In genomic region chr10:102763037-102763607, GRCh38 we compare ENCODE assay signal across 19 cellular contexts. TPM values are rescaled to one million over a fixed set of nuclear protein-coding genes. Genes with fewer than 3 reads are reported as not detected.
DNase-seq lines count a peak whose midpoint lies in the region; ATAC-seq and TF ChIP-seq lines count a peak whose summit lies in the region.
"Had no signal": no experiment of that assay in that cellular context is flagged by ENCODE, and none has a peak within 500 bp of the region (broad histone marks: within the 10 kb centered on the region; RNA-seq: fewer than 3 reads in every experiment).

No MANE protein-coding gene starts in this region.

- H3K4me1 ChIP-seq in right lobe of liver (peaks cover 0 to 37% (median 13%) of the 10 kb centered on the region in 4 donors), upper lobe of right lung (peaks cover 58% of the 10 kb centered on the region), neuronal stem cell (ENCODE audit: control insufficient read depth in 2 of 2, insufficient read depth in 1 of 2, low read depth in 1 of 2, low read length in 2 of 2) (peaks cover 1 to 4% of the 10 kb centered on the region in 2 donors)

- peaks cover 30% of the 10 kb centered on the region for H3K4me1 Mint-ChIP-seq in activated CD4-positive, alpha-beta T cell treated with anti-CD3 and anti-CD28 coated beads, Interleukin-2, amount 10 ng/mL, durations not matched to agents 7 days and 5 days
- H3K4me1 Mint-ChIP-seq in effector memory CD8-positive, alpha-beta T cell (ENCODE audit: low read depth in 2 of 2), result peaks cover 30 to 43% of the 10 kb centered on the region in 2 donors
- peaks cover 29% of the 10 kb centered on the region for H3K4me1 Mint-ChIP-seq in activated T-helper 1 cell treated with anti-CD3 and anti-CD28 coated beads, Interleukin-12 subunit alpha, Interleukin-12 subunit beta, Interleukin-2, Interleukin-4 antibody, amounts not matched to agents 30 ng/mL and 10 ng/mL and 1 ng/mL, durations not matched to agents 14 hours and 24 hours and 36 hours (ENCODE audit: low read depth)

- H3K4me3 ChIP-seq in right lobe of liver (no peak overlapping the region), upper lobe of right lung (no peak overlapping the region), neuronal stem cell (ENCODE audit: low read length in 2 of 2) (no peak overlapping the region)

- intact Hi-C loops in right lobe of liver (cut with DNase I) (no loop called here), upper lobe of right lung (cut with DNase I) (no loop called here)
- intact Hi-C loops in activated T-helper 1 cell treated with anti-CD3 and anti-CD28 coated beads, Interleukin-12 subunit alpha, Interleukin-12 subunit beta, Interleukin-2, Interleukin-4 antibody, amounts not matched to agents 30 ng/mL and 10 ng/mL and 1 ng/mL, durations not matched to agents 14 hours and 24 hours and 36 hours (cut with micrococcal nuclease), result no loop called here

- 80% methylated on average over 7 of the region's 7 CpGs for WGBS in right lobe of liver (ENCODE audit: insufficient coverage, low coverage, low lambda C conversion rate, missing lambda C conversion rate)
- WGBS in neuronal stem cell (ENCODE audit: extremely low coverage in 2 of 2, insufficient read length in 2 of 2, insufficient replicate concordance in 1 of 2), 2 donors, result no CpG with 5 or more reads among the region's 7 CpGs

- no peak overlapping the region for H2BK5ac ChIP-seq in neuronal stem cell (ENCODE audit: low read length)

- DNase-seq in activated CD4-positive, alpha-beta T cell treated with anti-CD3 and anti-CD28 coated beads, Interleukin-2, amount 10 ng/mL, durations not matched to agents 7 days and 5 days, result no peak
- no peak for DNase-seq in activated CD4-positive, alpha-beta T cell treated with anti-CD3 and anti-CD28 coated beads, Interleukin-2, amount 50 U/mL, for 1 hour
- DNase-seq in effector memory CD8-positive, alpha-beta T cell, result no peak
- DNase-seq in right lobe of liver (no peak), upper lobe of right lung (no peak), mesenteric fat pad (ENCODE audit: low spot score) (no peak), neuronal stem cell (ENCODE audit: low spot score) (no peak)
- no peak for DNase-seq in activated T-helper 1 cell treated with anti-CD3 and anti-CD28 coated beads, Interleukin-12 subunit alpha, Interleukin-12 subunit beta, Interleukin-2, Interleukin-4 antibody, amounts not matched to agents 30 ng/mL and 10 ng/mL and 1 ng/mL, durations not matched to agents 14 hours and 24 hours and 36 hours (ENCODE audit: low spot score)
- DNase-seq: 8988T; amniotic stem cell; H7; left colon; MM.1S; NCI-H1694 treated with DMSO at 0.1 percent for 48 hours; NCI-H446; posterior cingulate gyrus; SHP77; stimulated activated CD4-positive, alpha-beta T cell treated with anti-CD3 and anti-CD28 coated beads, Interleukin-4, amount 100 ng/mL, for 4 hours had no signal

- H3K4me2 ChIP-seq in neuronal stem cell (ENCODE audit: insufficient read depth, low read length, poor library complexity, severe bottlenecking), result no peak overlapping the region

- H2AK5ac ChIP-seq in neuronal stem cell (ENCODE audit: low read depth, low read length), result no peak overlapping the region

- H3K23ac ChIP-seq in neuronal stem cell (ENCODE audit: low read depth, low read length, poor library complexity), result no peak overlapping the region

- no peak overlapping the region for H2AFZ ChIP-seq in neuronal stem cell (ENCODE audit: low read length)

- no peaks in the 10 kb centered on the region for H3K27me3 Mint-ChIP-seq in activated CD4-positive, alpha-beta T cell treated with anti-CD3 and anti-CD28 coated beads, Interleukin-2, amount 10 ng/mL, durations not matched to agents 7 days and 5 days
- no peaks in the 10 kb centered on the region for H3K27me3 Mint-ChIP-seq in effector memory CD8-positive, alpha-beta T cell
- H3K27me3 Mint-ChIP-seq in activated T-helper 1 cell treated with anti-CD3 and anti-CD28 coated beads, Interleukin-12 subunit alpha, Interleukin-12 subunit beta, Interleukin-2, Interleukin-4 antibody, amounts not matched to agents 30 ng/mL and 10 ng/mL and 1 ng/mL, durations not matched to agents 14 hours and 24 hours and 36 hours (ENCODE audit: insufficient read depth), result no peaks in the 10 kb centered on the region

- H3K9me3 ChIP-seq in right lobe of liver (no peaks in the 10 kb centered on the region), upper lobe of right lung (no peaks in the 10 kb centered on the region), neuronal stem cell (replicated peaks in 1 of 2; ENCODE audit: control insufficient read depth in 2 of 2, insufficient read depth in 1 of 2, low read depth in 1 of 2, low read length in 2 of 2) (no peaks in the 10 kb centered on the region)

- TF ChIP-seq POLR2A in right lobe of liver (IDR thresholded peaks at IDR 0.05), result no peak

- POLR2A ChIA-PET in activated CD4-positive, alpha-beta T cell treated with anti-CD3 and anti-CD28 coated beads, Interleukin-2, amount 10 ng/mL, durations not matched to agents 7 days and 5 days (lab: Charles Lee), result no interaction called here

- no peaks in the 10 kb centered on the region for H3K79me1 ChIP-seq in neuronal stem cell (ENCODE audit: low read depth, low read length)

- H3K36me3 ChIP-seq in right lobe of liver (no peaks in the 10 kb centered on the region), upper lobe of right lung (no peaks in the 10 kb centered on the region), neuronal stem cell (replicated peaks in 1 of 2; ENCODE audit: control insufficient read depth in 2 of 2, insufficient read depth in 2 of 2, low read length in 2 of 2) (no peaks in the 10 kb centered on the region)

- no peak overlapping the region for H4K8ac ChIP-seq in neuronal stem cell (ENCODE audit: low read depth, low read length)

- H3K4ac ChIP-seq in neuronal stem cell (ENCODE audit: low read length), result no peak overlapping the region

- peak overlapping the region; percentile 25 for H3K27ac Mint-ChIP-seq in activated CD4-positive, alpha-beta T cell treated with anti-CD3 and anti-CD28 coated beads, Interleukin-2, amount 10 ng/mL, durations not matched to agents 7 days and 5 days
- H3K27ac Mint-ChIP-seq in effector memory CD8-positive, alpha-beta T cell, result peak overlapping the region; percentile 8 to 39
- no peak overlapping the region for H3K27ac Mint-ChIP-seq in activated T-helper 1 cell treated with anti-CD3 and anti-CD28 coated beads, Interleukin-12 subunit alpha, Interleukin-12 subunit beta, Interleukin-2, Interleukin-4 antibody, amounts not matched to agents 30 ng/mL and 10 ng/mL and 1 ng/mL, durations not matched to agents 14 hours and 24 hours and 36 hours

- H3K9ac ChIP-seq in neuronal stem cell (ENCODE audit: low read depth, low read length, poor library complexity), result no peak overlapping the region

- H4K91ac ChIP-seq in neuronal stem cell (ENCODE audit: low read depth, low read length, poor library complexity), result no peak overlapping the region

- no peak overlapping the region for H3K14ac ChIP-seq in neuronal stem cell (ENCODE audit: low read length)

- H3K27ac ChIP-seq in right lobe of liver (peak overlapping the region in 2 of 3 donors; percentile 0 to 41), upper lobe of right lung (peak overlapping the region; percentile 47), neuronal stem cell (replicated peaks; ENCODE audit: low read length) (no peak overlapping the region)

- H2BK120ac ChIP-seq in neuronal stem cell (ENCODE audit: low read depth, low read length), result no peak overlapping the region

- peaks cover 38% of the 10 kb centered on the region for H3K36me3 Mint-ChIP-seq in activated CD4-positive, alpha-beta T cell treated with anti-CD3 and anti-CD28 coated beads, Interleukin-2, amount 10 ng/mL, durations not matched to agents 7 days and 5 days (ENCODE audit: low read depth)
- peaks cover 24% of the 10 kb centered on the region for H3K36me3 Mint-ChIP-seq in effector memory CD8-positive, alpha-beta T cell (ENCODE audit: insufficient read depth)
- peaks cover 25% of the 10 kb centered on the region for H3K36me3 Mint-ChIP-seq in activated T-helper 1 cell treated with anti-CD3 and anti-CD28 coated beads, Interleukin-12 subunit alpha, Interleukin-12 subunit beta, Interleukin-2, Interleukin-4 antibody, amounts not matched to agents 30 ng/mL and 10 ng/mL and 1 ng/mL, durations not matched to agents 14 hours and 24 hours and 36 hours (ENCODE audit: low read depth)

- H3K4me3 Mint-ChIP-seq in activated CD4-positive, alpha-beta T cell treated with anti-CD3 and anti-CD28 coated beads, Interleukin-2, amount 10 ng/mL, durations not matched to agents 7 days and 5 days, result no peak overlapping the region
- H3K4me3 Mint-ChIP-seq in effector memory CD8-positive, alpha-beta T cell, result no peak overlapping the region
- no peak overlapping the region for H3K4me3 Mint-ChIP-seq in activated T-helper 1 cell treated with anti-CD3 and anti-CD28 coated beads, Interleukin-12 subunit alpha, Interleukin-12 subunit beta, Interleukin-2, Interleukin-4 antibody, amounts not matched to agents 30 ng/mL and 10 ng/mL and 1 ng/mL, durations not matched to agents 14 hours and 24 hours and 36 hours

- no peak overlapping the region for H2BK12ac ChIP-seq in neuronal stem cell (ENCODE audit: low read length)

- H3K18ac ChIP-seq in neuronal stem cell (ENCODE audit: low read length), result no peak overlapping the region

- no peaks in the 10 kb centered on the region for H3K9me3 Mint-ChIP-seq in activated CD4-positive, alpha-beta T cell treated with anti-CD3 and anti-CD28 coated beads, Interleukin-2, amount 10 ng/mL, durations not matched to agents 7 days and 5 days
- H3K9me3 Mint-ChIP-seq in effector memory CD8-positive, alpha-beta T cell, result no peaks in the 10 kb centered on the region
- H3K9me3 Mint-ChIP-seq in activated T-helper 1 cell treated with anti-CD3 and anti-CD28 coated beads, Interleukin-12 subunit alpha, Interleukin-12 subunit beta, Interleukin-2, Interleukin-4 antibody, amounts not matched to agents 30 ng/mL and 10 ng/mL and 1 ng/mL, durations not matched to agents 14 hours and 24 hours and 36 hours, result no peaks in the 10 kb centered on the region

- ATAC-seq in effector memory CD8-positive, alpha-beta T cell (replicated peaks), result no peak
- ATAC-seq in right lobe of liver, result peak in 3 of 4 donors; percentile 6 to 42 (median 13)
- no peak for ATAC-seq in upper lobe of right lung
- ATAC-seq: activated CD4-positive, CD25-positive, alpha-beta regulatory T cell treated with anti-CD3 and anti-CD28 coated beads, Interleukin-2, amount 50 U/mL, for 24 hours; left colon had no signal

- no peak overlapping the region for H2BK15ac ChIP-seq in neuronal stem cell (ENCODE audit: low read length)

- TF ChIP-seq CTCF in right lobe of liver (IDR thresholded peaks at IDR 0.05) (no peak), upper lobe of right lung (IDR thresholded peaks at IDR 0.05) (no peak)

- no peaks in the 10 kb centered on the region for H3K27me3 ChIP-seq in right lobe of liver
- no peaks in the 10 kb centered on the region for H3K27me3 ChIP-seq in upper lobe of right lung
- H3K27me3 ChIP-seq in neuronal stem cell (ENCODE audit: control insufficient read depth in 3 of 3, insufficient read depth in 3 of 3, low read depth in 1 of 3, low read length in 3 of 3), result no peaks in the 10 kb centered on the region

- CTCF ChIA-PET in activated CD4-positive, alpha-beta T cell treated with anti-CD3 and anti-CD28 coated beads, Interleukin-2, amount 10 ng/mL, durations not matched to agents 7 days and 5 days (lab: Charles Lee), result interaction anchor here (0.6 to 1.7 kb wide), 5 partner anchors 11 to 647 kb away, joined by 3 read pairs; no protein-coding TSS in a partner anchor

RNA-seq across cellular contexts. Expression of gene WBP1L, which starts 19.4 kb away (rescaled TPM):
- 10 to 100 TPM; 30.2 to 31.4 TPM for total RNA-seq in activated CD4-positive, alpha-beta T cell treated with anti-CD3 and anti-CD28 coated beads, Interleukin-2, amount 10 ng/mL, durations not matched to agents 7 days and 5 days
- 10 to 100 TPM; 24.1 to 58.4 (median 32.8) TPM for total RNA-seq in right lobe of liver
- 49.0 TPM for total RNA-seq in upper lobe of right lung
- total RNA-seq in mesenteric fat pad, result 98.0 TPM
- polyA plus RNA-seq in neuronal stem cell (2013, experiment 1 of 2), result 20.1 TPM
- 20.2 TPM for polyA plus RNA-seq in neuronal stem cell (2013, experiment 2 of 2)
- 19.4 and 20.0 TPM in 2 replicates for total RNA-seq in activated T-helper 1 cell treated with anti-CD3 and anti-CD28 coated beads, Interleukin-12 subunit alpha, Interleukin-12 subunit beta, Interleukin-2, Interleukin-4 antibody, amounts not matched to agents 30 ng/mL and 10 ng/mL and 1 ng/mL, durations not matched to agents 14 hours and 24 hours and 36 hours

RNA-seq across cellular contexts. Expression of gene SFXN2, which starts 48.7 kb away (rescaled TPM):
- 10 to 100 TPM; 20.7 to 23.6 TPM for total RNA-seq in activated CD4-positive, alpha-beta T cell treated with anti-CD3 and anti-CD28 coated beads, Interleukin-2, amount 10 ng/mL, durations not matched to agents 7 days and 5 days
- 10 to 100 TPM in 4 of 6 experiments, 1 to 10 TPM in 2; 7.1 to 29.7 (median 16.5) TPM for total RNA-seq in right lobe of liver
- 12.0 TPM for total RNA-seq in upper lobe of right lung
- 7.2 TPM for total RNA-seq in mesenteric fat pad
- polyA plus RNA-seq in neuronal stem cell (2013, experiment 1 of 2), result 3.9 TPM
- 4.0 TPM for polyA plus RNA-seq in neuronal stem cell (2013, experiment 2 of 2)
- 39.5 and 44.0 TPM in 2 replicates for total RNA-seq in activated T-helper 1 cell treated with anti-CD3 and anti-CD28 coated beads, Interleukin-12 subunit alpha, Interleukin-12 subunit beta, Interleukin-2, Interleukin-4 antibody, amounts not matched to agents 30 ng/mL and 10 ng/mL and 1 ng/mL, durations not matched to agents 14 hours and 24 hours and 36 hours

RNA-seq across cellular contexts. Expression of gene ARL3, which starts 48.9 kb away (rescaled TPM):
- total RNA-seq in activated CD4-positive, alpha-beta T cell treated with anti-CD3 and anti-CD28 coated beads, Interleukin-2, amount 10 ng/mL, durations not matched to agents 7 days and 5 days, result 1 to 10 TPM; 4.4 to 5.0 TPM
- total RNA-seq in right lobe of liver (1 to 10 TPM; 1.1 to 3.3 (median 2.3) TPM), upper lobe of right lung (7.5 TPM), mesenteric fat pad (5.7 TPM)
- polyA plus RNA-seq in neuronal stem cell (2013, experiment 1 of 2), result 51.4 TPM
- 52.4 TPM for polyA plus RNA-seq in neuronal stem cell (2013, experiment 2 of 2)
- 6.6 and 6.8 TPM in 2 replicates for total RNA-seq in activated T-helper 1 cell treated with anti-CD3 and anti-CD28 coated beads, Interleukin-12 subunit alpha, Interleukin-12 subunit beta, Interleukin-2, Interleukin-4 antibody, amounts not matched to agents 30 ng/mL and 10 ng/mL and 1 ng/mL, durations not matched to agents 14 hours and 24 hours and 36 hours

Comparison
In these comparisons a context has a peak if more than half of its experiments do, and no peak if none do; other contexts are left out.
1. ATAC-seq: peak in right lobe of liver (3 of 4); none in effector memory CD8-positive, alpha-beta T cell (single experiment) and upper lobe of right lung (single experiment).